Comparison of ENCODE assay signal across 8 cellular contexts in the genomic region with DNA sequence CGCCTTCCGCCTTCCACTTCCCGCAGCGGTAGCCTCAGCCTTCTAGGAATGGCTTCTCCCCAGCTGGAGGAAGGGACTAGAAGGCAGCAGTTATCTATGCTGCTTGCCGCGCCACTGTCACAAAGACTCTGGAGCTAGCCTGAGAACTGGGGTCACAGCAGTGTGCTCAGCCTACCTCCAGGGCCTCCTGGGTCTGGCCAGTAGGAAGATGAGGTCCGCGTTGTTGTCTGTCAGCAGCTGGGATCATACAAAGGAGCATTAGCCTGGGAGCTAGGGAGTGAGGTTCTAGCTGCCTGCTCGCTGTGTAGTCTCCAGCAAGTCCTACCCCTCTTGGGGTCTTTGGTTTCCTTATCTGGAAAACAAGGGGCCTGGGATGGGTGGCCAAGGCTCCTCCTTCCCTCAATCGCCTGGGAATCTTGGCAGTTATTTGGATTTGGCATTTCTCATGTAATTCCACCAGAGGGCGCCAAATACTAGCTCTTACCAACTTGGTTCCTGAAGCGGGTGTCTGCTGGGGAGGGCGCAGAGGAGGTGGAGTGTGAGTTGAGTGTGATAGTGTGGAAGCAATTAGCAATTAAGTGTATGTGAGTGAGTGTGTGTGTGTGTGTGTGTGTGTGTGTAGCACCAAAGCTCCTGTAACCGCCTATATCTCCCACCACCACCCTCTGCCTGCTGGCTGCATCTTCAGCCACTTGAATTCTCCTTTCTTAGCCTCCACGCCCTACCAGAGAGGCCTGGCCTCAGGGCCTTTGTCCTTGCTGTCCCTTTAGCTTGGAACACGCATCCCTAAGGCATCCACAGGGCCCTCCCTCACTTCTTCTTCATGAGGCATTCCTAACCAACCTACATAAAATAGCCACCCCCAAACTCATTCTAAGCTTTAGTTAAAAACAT.
DNase-seq lines count a peak whose midpoint lies in the region; ATAC-seq and TF ChIP-seq lines count a peak whose summit lies in the region.

No MANE protein-coding gene starts in this region.

- intact Hi-C loops in mucosa of descending colon (cut with DNase I, micrococcal nuclease), result loop anchor here (5.0 kb wide), 1 partner anchor 125 kb away; no protein-coding TSS in a partner anchor

- peak; percentile 69 for TF ChIP-seq CTCF in epithelial cell of esophagus (IDR thresholded peaks at IDR 0.05; ENCODE audit: insufficient read depth, low read depth, low read length, missing control alignments)
- peak; percentile 43 for TF ChIP-seq CTCF in mucosa of descending colon (IDR thresholded peaks at IDR 0.05)

- H3K4me3 ChIP-seq in epithelial cell of esophagus (ENCODE audit: low read length) (no peak overlapping the region), mucosa of descending colon (no peak overlapping the region)

- no peaks in the 10 kb centered on the region for H3K9me3 ChIP-seq in mucosa of descending colon

- H3K36me3 ChIP-seq in mucosa of descending colon (ENCODE audit: low read depth), result no peaks in the 10 kb centered on the region

- peak; percentile 89 for DNase-seq in GM03348 (ENCODE audit: low spot score)
- DNase-seq in NCI-H446 treated with DMSO at 0.1 percent for 48 hours (lab: John Stamatoyannopoulos, UW), result peak; percentile 34
- DNase-seq in activated CD8-positive, alpha-beta memory T cell treated with anti-CD3 and anti-CD28 coated beads, Interleukin-2, amount 50 U/mL, for 24 hours (ENCODE audit: extremely low read depth), result peak; percentile 10
- peak; percentile 72 for DNase-seq in epithelial cell of esophagus (ENCODE audit: low read depth)
- peak in 2 of 3 donors; percentile 45 to 59 for DNase-seq in mucosa of descending colon
- DNase-seq in superior temporal gyrus (ENCODE audit: extremely low spot score), result peak; percentile 97
- DNase-seq in T1000 (lab: John Stamatoyannopoulos, UW), result no peak

- peak; percentile 70 for ATAC-seq in HG03066 (IDR thresholded peaks at IDR 0.05; ENCODE audit: low read depth, unreplicated experiment)
- ATAC-seq in mucosa of descending colon, result peak; percentile 90

- no peaks in the 10 kb centered on the region for H3K4me1 ChIP-seq in mucosa of descending colon (ENCODE audit: low read depth)
